ENCODE assay signal across 1 cellular context in genomic region chr4:5940470-5941203, GRCh38.
TF ChIP-seq lines count a peak whose summit lies in the region.

No MANE protein-coding gene starts in this region.

TF ChIP-seq in K562, 482 proteins besides CTCF, POLR2A, EP300 and RAD21:
- TF ChIP-seq FOXP4 (CRISPR knock-in tag; IDR thresholded peaks at IDR 0.05; ENCODE audit: borderline replicate concordance) (no peak), SMC3 (conservative IDR thresholded peaks at IDR 0.05; ENCODE audit: insufficient read depth, low read depth, low read length) (no peak), PPARD (CRISPR knock-in tag; IDR thresholded peaks at IDR 0.05) (no peak), CXXC5 (CRISPR knock-in tag; IDR thresholded peaks at IDR 0.05) (no peak), ZNF143 (CRISPR knock-in tag; IDR thresholded peaks at IDR 0.05) (no peak), ZNF699 (CRISPR knock-in tag; IDR thresholded peaks at IDR 0.05; ENCODE audit: insufficient replicate concordance) (no peak), MGA (IDR thresholded peaks at IDR 0.05) (peak; percentile 67), VEZF1 (CRISPR knock-in tag; IDR thresholded peaks at IDR 0.05) (peak; percentile 56; the same call in 1 of the 2 replicates), GABPA (tag; conservative IDR thresholded peaks at IDR 0.05; ENCODE audit: low read depth) (peak; percentile 71), ZNF76 (CRISPR knock-in tag; IDR thresholded peaks at IDR 0.05; ENCODE audit: borderline replicate concordance) (no peak), CBX2 (IDR thresholded peaks at IDR 0.05; ENCODE audit: insufficient read depth, low read length, poor library complexity, severe bottlenecking) (no peak), ATF1 (CRISPR knock-in tag; IDR thresholded peaks at IDR 0.05) (no peak), ATF1 (tag; IDR thresholded peaks at IDR 0.05) (peak; percentile 31), BRF1 (IDR thresholded peaks at IDR 0.05; ENCODE audit: borderline replicate concordance, extremely low read depth, insufficient read length) (no peak), MIER1 (IDR thresholded peaks at IDR 0.05; ENCODE audit: low read depth) (no peak), ZC3H11A (IDR thresholded peaks at IDR 0.05; ENCODE audit: low read depth, low read length) (no peak), PRDM10 (IDR thresholded peaks at IDR 0.05; ENCODE audit: partially characterized antibody) (no peak), ZNF140 (CRISPR knock-in tag; IDR thresholded peaks at IDR 0.05) (no peak), L3MBTL2 (IDR thresholded peaks at IDR 0.05) (peak; percentile 87), ZC3H4 (CRISPR knock-in tag; IDR thresholded peaks at IDR 0.05; ENCODE audit: borderline replicate concordance) (no peak), CREM (IDR thresholded peaks at IDR 0.05; ENCODE audit: low read depth) (peak; percentile 16; the same call in 1 of the 2 replicates), NUFIP1 (IDR thresholded peaks at IDR 0.05; ENCODE audit: partially characterized antibody) (no peak), KLF10 (CRISPR knock-in tag; IDR thresholded peaks at IDR 0.05) (no peak), BCOR (IDR thresholded peaks at IDR 0.05) (no peak), CCAR2 (IDR thresholded peaks at IDR 0.05; ENCODE audit: low read depth, low read length) (no peak), ETV1 (tag; conservative IDR thresholded peaks at IDR 0.05; ENCODE audit: low read depth) (peak; percentile 44)
